Comparison of ENCODE assay signal across 15 cellular contexts in genomic region chr20:41494451-41494850, GRCh38.
DNase-seq lines count a peak whose midpoint lies in the region; ATAC-seq and TF ChIP-seq lines count a peak whose summit lies in the region.
"Had no signal": no experiment of that assay in that cellular context is flagged by ENCODE, and none has a peak within 500 bp of the region (broad histone marks: within the 10 kb centered on the region; RNA-seq: fewer than 3 reads in every experiment).

No MANE protein-coding gene starts in this region.

- peaks cover 97% of the 10 kb centered on the region for H3K36me3 Mint-ChIP-seq in CD4-positive, alpha-beta T cell (ENCODE audit: low read depth)
- H3K36me3 Mint-ChIP-seq in T-cell, result peaks cover 76% of the 10 kb centered on the region
- H3K36me3 Mint-ChIP-seq in activated naive CD4-positive, alpha-beta T cell treated with anti-CD3 and anti-CD28 coated beads for 36 hours (ENCODE audit: low read depth), result peaks cover 19% of the 10 kb centered on the region

- TF ChIP-seq CTCF in CD4-positive, alpha-beta T cell (IDR thresholded peaks at IDR 0.05), result no peak
- TF ChIP-seq CTCF in Loucy (conservative IDR thresholded peaks at IDR 0.05; ENCODE audit: low read length) (no peak), left lung (IDR thresholded peaks at IDR 0.05) (no peak), upper lobe of right lung (IDR thresholded peaks at IDR 0.05) (no peak), SK-N-SH (IDR thresholded peaks at IDR 0.05) (no peak)

- WGBS in SK-N-SH (ENCODE audit: low lambda C conversion rate), result 93% methylated on average over 4 of the region's 4 CpGs

- POLR2A ChIA-PET in CD4-positive, alpha-beta T cell (lab: Charles Lee), result no interaction called here
- POLR2A ChIA-PET in T-cell (lab: Charles Lee) (no interaction called here), SK-N-SH (lab: Yijun Ruan, JAX) (no interaction called here)

- H3K79me2 ChIP-seq in Loucy (ENCODE audit: insufficient read depth, low read length) (no peaks in the 10 kb centered on the region), SK-N-SH (ENCODE audit: insufficient read depth) (no peaks in the 10 kb centered on the region)

- no peak overlapping the region for H2AFZ ChIP-seq in Loucy (ENCODE audit: low read length)
- no peak overlapping the region for H2AFZ ChIP-seq in SK-N-SH (ENCODE audit: low read depth)
- H2AFZ ChIP-seq: GM23248 had no signal

- H3F3A ChIP-seq in Loucy (ENCODE audit: low read depth) (no peaks in the 10 kb centered on the region), SK-N-SH (replicated peaks; ENCODE audit: insufficient read depth) (no peaks in the 10 kb centered on the region)

- no peaks in the 10 kb centered on the region for H3K9me2 ChIP-seq in Loucy (replicated peaks; ENCODE audit: low read depth, low read length)
- no peaks in the 10 kb centered on the region for H3K9me2 ChIP-seq in SK-N-SH

- H3K4me2 ChIP-seq in Loucy (ENCODE audit: low read depth, low read length, poor library complexity, severe bottlenecking) (peak overlapping the region; percentile 26), SK-N-SH (no peak overlapping the region)
- H3K4me2 ChIP-seq: A549 had no signal

- no peaks in the 10 kb centered on the region for H3K9me3 ChIP-seq in CD4-positive, alpha-beta T cell (ENCODE audit: control insufficient read depth, low read length)
- H3K9me3 ChIP-seq in Loucy (ENCODE audit: insufficient read depth, low read depth, low read length), result no peaks in the 10 kb centered on the region
- H3K9me3 ChIP-seq in left lung, result no peaks in the 10 kb centered on the region
- no peaks in the 10 kb centered on the region for H3K9me3 ChIP-seq in upper lobe of right lung
- H3K9me3 ChIP-seq in SK-N-SH, result no peaks in the 10 kb centered on the region
- H3K9me3 ChIP-seq: A549, HAP-1 had no signal

- no peak overlapping the region for H3K27ac ChIP-seq in CD4-positive, alpha-beta T cell (ENCODE audit: low read depth, low read length)
- H3K27ac ChIP-seq in left lung (no peak overlapping the region), upper lobe of right lung (no peak overlapping the region), SK-N-SH (ENCODE audit: low read depth in 2 of 2, low read length in 1 of 2) (no peak overlapping the region)
- H3K27ac ChIP-seq: 22Rv1, A549, C4-2B, GM23248 had no signal

- H4K20me1 ChIP-seq in Loucy (ENCODE audit: insufficient read depth, low read length, poor library complexity, severe bottlenecking) (no peaks in the 10 kb centered on the region), SK-N-SH (ENCODE audit: insufficient read depth) (0 out of 2 replicates have a peak, but pooled peaks cover 4% of the 10 kb centered on the region)

- H3K27me3 ChIP-seq in CD4-positive, alpha-beta T cell (ENCODE audit: control insufficient read depth, insufficient read depth, low read length), result no peaks in the 10 kb centered on the region
- no peaks in the 10 kb centered on the region for H3K27me3 ChIP-seq in Loucy (ENCODE audit: insufficient read depth, low read length, poor library complexity, severe bottlenecking)
- no peaks in the 10 kb centered on the region for H3K27me3 ChIP-seq in left lung
- no peaks in the 10 kb centered on the region for H3K27me3 ChIP-seq in upper lobe of right lung
- H3K27me3 ChIP-seq in SK-N-SH (ENCODE audit: insufficient read depth), result no peaks in the 10 kb centered on the region

- no peak overlapping the region for H3K9ac ChIP-seq in Loucy (ENCODE audit: low read depth, low read length, poor library complexity, severe bottlenecking)
- H3K9ac ChIP-seq in SK-N-SH, result no peak overlapping the region
- H3K9ac ChIP-seq: GM23248 had no signal

- TF ChIP-seq RAD21 in SK-N-SH (IDR thresholded peaks at IDR 0.05; ENCODE audit: low read length), result no peak

- H3K4me1 Mint-ChIP-seq in CD4-positive, alpha-beta T cell (ENCODE audit: low read depth), result peaks cover 15% of the 10 kb centered on the region
- H3K4me1 Mint-ChIP-seq in T-cell, result peaks cover 0 to 7% (median 0%) of the 10 kb centered on the region in 3 donors
- H3K4me1 Mint-ChIP-seq in activated naive CD4-positive, alpha-beta T cell treated with anti-CD3 and anti-CD28 coated beads for 36 hours (ENCODE audit: low read depth), result no peaks in the 10 kb centered on the region
- H3K4me1 Mint-ChIP-seq: CD4-positive, alpha-beta memory T cell had no signal

- intact Hi-C loops in CD4-positive, alpha-beta T cell (cut with DNase I, micrococcal nuclease), result no loop called here
- intact Hi-C loops in left lung (cut with DNase I) (no loop called here), upper lobe of right lung (cut with DNase I) (no loop called here)
- intact Hi-C loops in activated naive CD4-positive, alpha-beta T cell treated with anti-CD3 and anti-CD28 coated beads for 36 hours (cut with micrococcal nuclease), result no loop called here

- peaks cover 12% of the 10 kb centered on the region for H3K4me1 ChIP-seq in Loucy (ENCODE audit: insufficient read depth, low read length, poor library complexity, severe bottlenecking)
- no peaks in the 10 kb centered on the region for H3K4me1 ChIP-seq in left lung
- no peaks in the 10 kb centered on the region for H3K4me1 ChIP-seq in upper lobe of right lung
- no peaks in the 10 kb centered on the region; a peak in 1 of 4 replicates for H3K4me1 ChIP-seq in SK-N-SH (ENCODE audit: control insufficient read depth in 1 of 2, insufficient read depth in 2 of 2, low read depth in 1 of 2, low read length in 1 of 2)
- H3K4me1 ChIP-seq: A549 had no signal

- CTCF ChIA-PET in CD4-positive, alpha-beta T cell (lab: Charles Lee), result no interaction called here
- CTCF ChIA-PET in T-cell (lab: Charles Lee), result interaction anchor here in 1 of 2 donors (0.8 kb wide), 1 partner anchor 569 kb away, joined by 3 read pairs; no protein-coding TSS in a partner anchor
- CTCF ChIA-PET in activated naive CD4-positive, alpha-beta T cell treated with anti-CD3 and anti-CD28 coated beads for 36 hours (lab: Charles Lee), result no interaction called here
- CTCF ChIA-PET in SK-N-SH (lab: Yijun Ruan, JAX), result no interaction called here

- H3K9me3 Mint-ChIP-seq in CD4-positive, alpha-beta T cell, result no peaks in the 10 kb centered on the region
- no peaks in the 10 kb centered on the region for H3K9me3 Mint-ChIP-seq in T-cell
- H3K9me3 Mint-ChIP-seq in activated naive CD4-positive, alpha-beta T cell treated with anti-CD3 and anti-CD28 coated beads for 36 hours, result no peaks in the 10 kb centered on the region
- H3K9me3 Mint-ChIP-seq: CD4-positive, alpha-beta memory T cell had no signal

- TF ChIP-seq EP300 in SK-N-SH (IDR thresholded peaks at IDR 0.05; ENCODE audit: borderline replicate concordance in 1 of 2, low read depth in 1 of 2, low read length in 1 of 2), result no peak

- no peak for ATAC-seq in CD4-positive, alpha-beta T cell (ENCODE audit: poor library complexity)
- ATAC-seq in left lung, result peak; percentile 94
- ATAC-seq in upper lobe of right lung, result peak; percentile 55
- ATAC-seq in T-cell (replicated peaks in 1 of 4), result no peak
- ATAC-seq: A549 had no signal

- H3K27ac Mint-ChIP-seq in CD4-positive, alpha-beta T cell, result peak overlapping the region; percentile 57
- H3K27ac Mint-ChIP-seq in T-cell, result no peak overlapping the region
- no peak overlapping the region for H3K27ac Mint-ChIP-seq in activated naive CD4-positive, alpha-beta T cell treated with anti-CD3 and anti-CD28 coated beads for 36 hours

- H3K36me3 ChIP-seq in Loucy (ENCODE audit: insufficient read depth, low read length), result peaks cover 89% of the 10 kb centered on the region
- peaks cover 0 to 51% of the 10 kb centered on the region in 2 donors for H3K36me3 ChIP-seq in left lung
- peaks cover 66% of the 10 kb centered on the region for H3K36me3 ChIP-seq in upper lobe of right lung
- H3K36me3 ChIP-seq in SK-N-SH (replicated peaks in 1 of 2; ENCODE audit: control insufficient read depth in 1 of 2, insufficient read depth in 2 of 2, low read length in 1 of 2), result peaks cover 47 to 57% of the 10 kb centered on the region in 2 experiments

- no peak overlapping the region for H3K4me3 Mint-ChIP-seq in CD4-positive, alpha-beta T cell
- H3K4me3 Mint-ChIP-seq in T-cell, result no peak overlapping the region
- H3K4me3 Mint-ChIP-seq in activated naive CD4-positive, alpha-beta T cell treated with anti-CD3 and anti-CD28 coated beads for 36 hours, result no peak overlapping the region
- H3K4me3 Mint-ChIP-seq: CD4-positive, alpha-beta memory T cell had no signal

- no peak for DNase-seq in CD4-positive, alpha-beta T cell
- DNase-seq in left lung, result no peak
- DNase-seq in upper lobe of right lung, result no peak
- no peak for DNase-seq in T-cell
- DNase-seq in activated naive CD4-positive, alpha-beta T cell treated with anti-CD3 and anti-CD28 coated beads for 36 hours, result no peak
- DNase-seq in SK-N-SH, result no peak
- DNase-seq: AML-193; Calu3; CD4-positive, alpha-beta memory T cell; GM23248 had no signal

- H3K4me3 ChIP-seq in Loucy (ENCODE audit: low read length, poor library complexity, severe bottlenecking), result no peak overlapping the region
- no peak overlapping the region for H3K4me3 ChIP-seq in left lung
- H3K4me3 ChIP-seq in upper lobe of right lung, result no peak overlapping the region
- no peak overlapping the region for H3K4me3 ChIP-seq in SK-N-SH (ENCODE audit: low read depth in 2 of 2, low read length in 1 of 2)
- H3K4me3 ChIP-seq: A549, GM23248, HAP-1 had no signal

- no peaks in the 10 kb centered on the region for H3K27me3 Mint-ChIP-seq in CD4-positive, alpha-beta T cell
- H3K27me3 Mint-ChIP-seq in T-cell, result no peaks in the 10 kb centered on the region
- H3K27me3 Mint-ChIP-seq in activated naive CD4-positive, alpha-beta T cell treated with anti-CD3 and anti-CD28 coated beads for 36 hours (ENCODE audit: low read depth), result no peaks in the 10 kb centered on the region
- H3K27me3 Mint-ChIP-seq: CD4-positive, alpha-beta memory T cell had no signal

TF ChIP-seq in SK-N-SH, 30 proteins besides CTCF, POLR2A, EP300 and RAD21 (continues in another document):
- no peak for TF ChIP-seq RXRA (IDR thresholded peaks at IDR 0.05; ENCODE audit: borderline replicate concordance, low read depth)
- TF ChIP-seq FOSL2 (IDR thresholded peaks at IDR 0.05; ENCODE audit: borderline replicate concordance, low read depth), result no peak
- no peak for TF ChIP-seq IRF3 (IDR thresholded peaks at IDR 0.05; ENCODE audit: low read depth, low read length)
- TF ChIP-seq GABPA (IDR thresholded peaks at IDR 0.05; ENCODE audit: low read depth), result no peak
- TF ChIP-seq MXI1 (IDR thresholded peaks at IDR 0.05; ENCODE audit: low read depth, low read length), result no peak
- no peak for TF ChIP-seq RFX5 (IDR thresholded peaks at IDR 0.05; ENCODE audit: low read length)

Comparison
In these comparisons a context has a peak if more than half of its experiments do, and no peak if none do; other contexts are left out.
1. ATAC-seq: peak in left lung (single experiment) and upper lobe of right lung (single experiment); none in CD4-positive, alpha-beta T cell (single experiment) and T-cell (0 of 4).